ENCODE assay signal across 14 cellular contexts in the genomic region with DNA sequence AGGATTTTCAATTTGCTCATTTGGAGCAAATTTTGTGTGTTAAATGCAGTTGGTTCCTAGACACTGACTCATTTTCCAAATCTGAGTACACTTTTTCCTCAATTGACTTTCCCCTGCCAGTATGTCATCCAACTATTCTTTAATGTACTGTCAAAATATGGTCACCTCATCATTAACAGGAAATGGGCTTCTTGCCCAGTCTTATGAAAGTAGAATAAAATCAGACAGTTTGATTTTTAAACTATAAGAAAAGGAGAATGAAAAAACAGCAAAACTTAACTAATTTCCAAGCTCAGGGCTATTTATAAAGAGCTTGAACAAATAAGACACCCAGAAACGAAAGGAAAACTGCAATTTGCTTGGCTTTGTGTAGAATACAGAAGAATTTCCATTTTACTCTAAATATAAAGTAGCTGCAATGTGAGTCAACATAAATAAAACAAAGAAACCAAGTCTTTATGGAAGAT. TPM values are rescaled to one million over a fixed set of nuclear protein-coding genes. Genes with fewer than 3 reads are reported as not detected.
DNase-seq lines count a peak whose midpoint lies in the region; ATAC-seq, FAIRE-seq and TF ChIP-seq lines count a peak whose summit lies in the region.
"Had no signal": no experiment of that assay in that cellular context is flagged by ENCODE, and none has a peak within 500 bp of the region (broad histone marks: within the 10 kb centered on the region; RNA-seq: fewer than 3 reads in every experiment).

No MANE protein-coding gene starts in this region.

- H2AFZ ChIP-seq in mammary epithelial cell (ENCODE audit: low read depth, low read length), result no peak overlapping the region

- H3K4me1 ChIP-seq in mammary epithelial cell (ENCODE audit: insufficient read depth, low read length) (peaks cover 14% of the 10 kb centered on the region), kidney (ENCODE audit: control insufficient read depth in 1 of 2, insufficient read depth in 1 of 2, low read depth in 1 of 2, low read length in 2 of 2) (no peaks in the 10 kb centered on the region)

- no peak overlapping the region for H3K4me3 Mint-ChIP-seq in mesothelial cell of epicardium

- no peak for FAIRE-seq in kidney (lab: Jason Lieb, UNC)

- no peaks in the 10 kb centered on the region for H3K79me2 ChIP-seq in mammary epithelial cell (ENCODE audit: insufficient read depth, low read length)

- H3K27ac ChIP-seq in AG04450 (ENCODE audit: low read depth, low read length) (no peak overlapping the region), mammary epithelial cell (ENCODE audit: insufficient read depth, low read depth, low read length) (peak overlapping the region; percentile 4), kidney (ENCODE audit: low read depth in 2 of 2, low read length in 2 of 2) (no peak overlapping the region)
- H3K27ac ChIP-seq: gastrocnemius medialis had no signal

- CTCF ChIA-PET in AG04450 (lab: Charles Lee) (interaction anchor here (0.7 to 4.4 kb wide), 4 partner anchors 12 to 556 kb away, joined by 3 to 73 read pairs (median 4); partner anchors contain the start of gene PRIM2), mammary epithelial cell (lab: Charles Lee; ENCODE audit: low non-redundant PET) (no interaction called here)

- ATAC-seq in GM18858 (IDR thresholded peaks at IDR 0.05; ENCODE audit: unreplicated experiment) (no peak), HG03378 (IDR thresholded peaks at IDR 0.05; ENCODE audit: unreplicated experiment) (no peak)
- ATAC-seq: gastrocnemius medialis had no signal

- H3K27me3 ChIP-seq in AG04450 (ENCODE audit: control insufficient read depth, insufficient read depth, low read length) (no peaks in the 10 kb centered on the region), mammary epithelial cell (ENCODE audit: insufficient read depth, low read length) (no peaks in the 10 kb centered on the region)
- H3K27me3 ChIP-seq: BE2C, gastrocnemius medialis had no signal

- H3K36me3 ChIP-seq in mammary epithelial cell (ENCODE audit: insufficient read depth, low read length) (no peaks in the 10 kb centered on the region), kidney (ENCODE audit: control insufficient read depth in 1 of 2, insufficient read depth in 2 of 2, low read length in 2 of 2) (no peaks in the 10 kb centered on the region)
- H3K36me3 ChIP-seq: BE2C, gastrocnemius medialis had no signal

- H3K4me3 ChIP-seq in AG04450 (ENCODE audit: low read depth, low read length) (no peak overlapping the region; the same call in 1 of the 2 replicates), mammary epithelial cell (replicated peaks in 1 of 3; ENCODE audit: insufficient read depth in 1 of 3, low read depth in 2 of 3, low read length in 3 of 3) (no peak overlapping the region), kidney (ENCODE audit: low read length in 2 of 2) (no peak overlapping the region)
- H3K4me3 ChIP-seq: gastrocnemius medialis had no signal

- no TSS peak for BruUV-seq in mammary epithelial cell (replicated peaks; lab: Mats Ljungman, UMichigan)

- no peaks in the 10 kb centered on the region for H3K9me3 ChIP-seq in AG04450 (ENCODE audit: control insufficient read depth, insufficient read depth, low read length)
- no peaks in the 10 kb centered on the region for H3K9me3 ChIP-seq in mammary epithelial cell (replicated peaks; ENCODE audit: insufficient read depth, low read length)
- no peaks in the 10 kb centered on the region for H3K9me3 ChIP-seq in kidney (ENCODE audit: control insufficient read depth in 1 of 2, low read length in 2 of 2)
- H3K9me3 ChIP-seq: BE2C, gastrocnemius medialis had no signal

- TF ChIP-seq CTCF in AG04450 (IDR thresholded peaks at IDR 0.05; ENCODE audit: low read depth, low read length) (no peak), mammary epithelial cell (conservative IDR thresholded peaks at IDR 0.05 in 1 of 2, IDR thresholded peaks at IDR 0.05 in 1 of 2; ENCODE audit: extremely low read depth in 1 of 2, insufficient read depth in 1 of 2, low read depth in 1 of 2, low read length in 2 of 2) (no peak), kidney (IDR thresholded peaks at IDR 0.05; ENCODE audit: borderline replicate concordance, extremely low read depth, insufficient read depth) (no peak), mesothelial cell of epicardium (IDR thresholded peaks at IDR 0.05; ENCODE audit: unreplicated experiment) (no peak)

- POLR2A ChIA-PET in AG04450 (lab: Yijun Ruan, JAX), result interaction anchor here (1.0 to 2.3 kb wide), 4 partner anchors 13 to 94 kb away, joined by 3 to 14 read pairs (median 6); partner anchors contain the start of genes BAG2 and RAB23

- in situ Hi-C loops in mammary epithelial cell (cut with MboI; ENCODE audit: low sequenced_read_pairs in 2 of 2), result no loop called here

- H3K36me3 Mint-ChIP-seq in mesothelial cell of epicardium, result no peaks in the 10 kb centered on the region

- peak; percentile 11 for DNase-seq in AG04450 (ENCODE audit: low read depth, low spot score)
- DNase-seq in M059J (ENCODE audit: low read depth), result peak; percentile 69
- DNase-seq in mammary epithelial cell, result no peak
- DNase-seq in iris pigment epithelial cell (ENCODE audit: low read depth), result peak; percentile 71
- DNase-seq in kidney, result no peak
- no peak for DNase-seq in mesothelial cell of epicardium (ENCODE audit: low spot score in 2 of 2, unreplicated experiment in 2 of 2)
- DNase-seq: BE2C; caudate nucleus; DND-41; gastrocnemius medialis; NCI-H2029 treated with DMSO at 0.1 percent for 48 hours; stimulated activated CD8-positive, alpha-beta memory T cell treated with anti-CD3 and anti-CD28 coated beads, Interleukin-4, amount 100 ng/mL, for 48 hours had no signal

- H3K9me3 Mint-ChIP-seq in mesothelial cell of epicardium, result no peaks in the 10 kb centered on the region

- intact Hi-C loops in mammary epithelial cell (cut with micrococcal nuclease), result no loop called here
- intact Hi-C loops in kidney (cut with DNase I), result no loop called here

- no peak overlapping the region for H3K9ac ChIP-seq in mammary epithelial cell (ENCODE audit: insufficient read depth, low read length)
- no peak overlapping the region for H3K9ac ChIP-seq in kidney (ENCODE audit: low read length in 2 of 2)

- H3K27ac Mint-ChIP-seq in mesothelial cell of epicardium, result no peak overlapping the region

- no peaks in the 10 kb centered on the region for H3K27me3 Mint-ChIP-seq in mesothelial cell of epicardium (ENCODE audit: low read depth)

- H4K20me1 ChIP-seq in mammary epithelial cell (ENCODE audit: insufficient read depth, low read length), result no peaks in the 10 kb centered on the region

- H3K4me2 ChIP-seq in mammary epithelial cell (ENCODE audit: insufficient read depth, low read depth, low read length), result no peak overlapping the region

- peaks cover 20% of the 10 kb centered on the region for H3K4me1 Mint-ChIP-seq in mesothelial cell of epicardium

- 43% methylated on average over 1 of the region's 1 CpG for WGBS in mammary epithelial cell (ENCODE audit: low coverage, missing lambda C conversion rate)

- dilution Hi-C loops in mammary epithelial cell (cut with HindIII; ENCODE audit: low sequenced_read_pairs), result no loop called here

RNA-seq across cellular contexts. Expression of gene RAB23, which starts 43.7 kb away (rescaled TPM):
- polyA plus RNA-seq in AG04450 (2011; rRNA removed), result 45.2 and 62.1 TPM in 2 replicates
- polyA minus RNA-seq in AG04450 (2011; rRNA and poly(A)+ RNA removed), result 13.1 and 27.5 TPM in 2 replicates
- total RNA-seq in M059J (2014; rRNA removed; shearing (Covaris generic)), result 47.9 and 60.5 TPM in 2 replicates
- 10 to 100 TPM; 13.2 to 14.9 TPM for total RNA-seq in mammary epithelial cell
- 6.7 TPM for polyA plus RNA-seq in mammary epithelial cell
- polyA minus RNA-seq in mammary epithelial cell, result 3.0 TPM
- total RNA-seq in kidney, result 8.0 TPM
- 6.0 TPM for polyA plus RNA-seq in kidney (ENCODE audit: insufficient read depth, low read depth, low replicate concordance)
- 15.2 to 16.8 TPM (median 16.1 TPM) in 3 replicates for total RNA-seq in mesothelial cell of epicardium

RNA-seq across cellular contexts. Expression of gene PRIM2, which starts 51.6 kb away (rescaled TPM):
- polyA plus RNA-seq in AG04450 (2011; rRNA removed), result 23.8 and 30.2 TPM in 2 replicates
- polyA minus RNA-seq in AG04450 (2011; rRNA and poly(A)+ RNA removed), result 27.9 and 38.4 TPM in 2 replicates
- 85.3 and 96.5 TPM in 2 replicates for total RNA-seq in M059J (2014; rRNA removed; shearing (Covaris generic))
- total RNA-seq in mammary epithelial cell, result 10 to 100 TPM; 10.8 to 20.5 TPM
- polyA plus RNA-seq in mammary epithelial cell, result 11.5 TPM
- 5.1 TPM for polyA minus RNA-seq in mammary epithelial cell
- total RNA-seq in kidney, result 9.7 TPM
- 3.0 TPM for polyA plus RNA-seq in kidney (ENCODE audit: insufficient read depth, low read depth, low replicate concordance)
- 16.6 to 17.9 TPM (median 16.9 TPM) in 3 replicates for total RNA-seq in mesothelial cell of epicardium

Comparison
In these comparisons a context has a peak if more than half of its experiments do, and no peak if none do; other contexts are left out.
1. DNase-seq: peak in AG04450 (single experiment), M059J (single experiment) and iris pigment epithelial cell (single experiment); none in mammary epithelial cell (single experiment), kidney (single experiment) and mesothelial cell of epicardium (0 of 2).